26 cellular contexts compared by ENCODE assay signal in genomic region chr19:7142771-7143170, GRCh38.
"Had no signal": no experiment of that assay in that cellular context is flagged by ENCODE, and none has a peak within 500 bp of the region (broad histone marks: within the 10 kb centered on the region; RNA-seq: fewer than 3 reads in every experiment).

No MANE protein-coding gene starts in this region.

- H3K4me2 ChIP-seq: neural progenitor cell had no signal

- ATAC-seq: left cardiac atrium; left lobe of liver; left ventricle myocardium superior; natural killer cell; sciatic nerve; stimulated activated effector memory CD8-positive, alpha-beta T cell treated with anti-CD3 and anti-CD28 coated beads, Interleukin-12 subunit alpha, Interleukin-12 subunit beta, amount 100 ng/mL, for 72 hours had no signal

- H3K9ac ChIP-seq: neural progenitor cell, parathyroid adenoma had no signal

- FAIRE-seq: keratinocyte, small intestine had no signal

- H3K9me3 ChIP-seq: neutrophil, right atrium auricular region, suprapubic skin, thoracic aorta, tibial artery, uterus had no signal

- H3K4me3 ChIP-seq: lung, neural progenitor cell, right atrium auricular region, spleen, suprapubic skin, thoracic aorta, tibial artery, uterus had no signal

- DNase-seq: hippocampal formation; kidney glomerular epithelial cell; left cardiac atrium; left ventricle myocardium superior; mesendoderm; naive B cell; natural killer cell; nephron progenitor cell; occipital lobe; small intestine; spleen; stimulated activated CD4-positive, alpha-beta T cell treated with anti-CD3 and anti-CD28 coated beads, Interleukin-4, amount 100 ng/mL, for 24 hours; stimulated activated naive CD4-positive, alpha-beta T cell; tibial artery; uterus had no signal

- H3K27me3 ChIP-seq: neural progenitor cell, neutrophil, right atrium auricular region, spleen, suprapubic skin, tibial artery, uterus had no signal

- H3K36me3 ChIP-seq: neural progenitor cell, uterus had no signal

- H3K27ac ChIP-seq: neural progenitor cell, neutrophil, parathyroid adenoma, right atrium auricular region, spleen, suprapubic skin, thoracic aorta, tibial artery, uterus had no signal

- H2AFZ ChIP-seq: neural progenitor cell, parathyroid adenoma had no signal

- H3K4me1 ChIP-seq: neural progenitor cell, parathyroid adenoma, right atrium auricular region, spleen, suprapubic skin, tibial artery, uterus had no signal

- H3K79me2 ChIP-seq: parathyroid adenoma had no signal
